Comparison of ENCODE assay signal across 3 cellular contexts in the genomic region with DNA sequence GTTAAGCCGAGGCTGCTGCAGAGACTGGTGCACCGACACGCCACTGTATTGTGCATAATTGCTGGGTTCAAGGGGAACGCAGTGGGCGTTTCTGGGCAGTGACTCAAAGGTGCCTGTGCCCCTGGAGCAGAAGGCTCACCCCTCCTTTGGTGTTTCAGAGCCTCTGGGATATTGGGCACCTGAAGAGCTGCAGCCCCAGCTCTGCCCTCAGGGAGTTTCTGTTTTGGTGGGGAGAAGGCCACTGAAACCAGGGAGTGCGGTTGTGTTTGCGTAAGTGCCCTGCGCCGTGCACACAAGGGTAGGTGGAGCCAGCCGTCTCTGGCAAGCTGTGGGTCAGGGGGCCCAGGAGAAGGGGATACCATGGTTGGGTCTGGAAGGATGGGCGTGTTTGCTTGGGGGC. TPM values are rescaled to one million over a fixed set of nuclear protein-coding genes. Genes with fewer than 3 reads are reported as not detected.
"Had no signal": no experiment of that assay in that cellular context is flagged by ENCODE, and none has a peak within 500 bp of the region (broad histone marks: within the 10 kb centered on the region; RNA-seq: fewer than 3 reads in every experiment).

No MANE protein-coding gene starts in this region.

RNA-seq across cellular contexts. Expression of gene UPK3B, which starts 34.1 kb away (rescaled TPM):
- total RNA-seq: H4, HepG2, HT1080 had no signal

RNA-seq across cellular contexts. Expression of gene ZP3, which starts 51.5 kb away (rescaled TPM):
- total RNA-seq: HepG2 had no signal
